ENCODE assay signal across 1 cellular context in the genomic region with DNA sequence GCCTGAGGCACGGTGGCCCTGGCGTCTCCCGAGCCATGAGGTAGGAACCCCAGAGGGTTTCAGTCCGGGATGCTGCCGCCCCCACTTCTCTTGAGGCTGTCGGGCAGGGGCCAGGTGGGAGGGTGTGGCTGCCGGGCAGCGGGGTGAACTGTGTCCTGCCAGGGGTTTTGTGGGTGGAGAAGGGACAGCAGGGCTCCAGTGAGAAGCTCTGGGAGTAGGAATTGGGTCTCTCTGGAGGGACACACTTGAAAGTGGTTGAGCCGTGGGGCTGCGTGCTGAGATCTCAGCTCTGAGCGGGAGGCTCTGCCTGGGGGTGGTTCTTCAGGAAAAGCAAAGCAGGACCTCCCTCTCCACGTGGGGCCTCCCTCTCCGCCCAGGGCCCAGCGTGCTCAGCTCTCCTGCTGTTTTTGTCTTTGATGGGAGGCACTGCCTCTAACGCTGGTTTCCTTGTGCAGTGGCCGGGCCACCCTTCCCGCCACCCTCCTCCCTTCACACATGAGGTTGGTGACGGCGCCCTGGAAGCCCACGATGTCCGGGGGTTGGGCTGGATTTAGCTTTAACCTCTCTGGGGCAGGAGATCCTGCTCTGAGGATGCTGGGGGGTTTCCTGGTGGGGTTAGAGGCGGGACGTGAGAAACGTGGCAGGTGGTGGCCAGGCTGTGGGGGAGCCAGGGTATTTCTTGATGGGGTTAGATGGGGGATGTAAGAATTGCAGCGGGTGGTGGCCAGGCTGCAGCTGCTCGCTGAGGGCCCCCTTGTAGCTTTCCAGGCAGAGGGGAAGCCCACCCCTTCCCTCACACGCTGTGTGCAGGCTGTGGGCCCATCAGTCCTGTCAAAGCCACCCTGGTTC.
TF ChIP-seq lines count a peak whose summit lies in the region.

No MANE protein-coding gene starts in this region.

TF ChIP-seq in GM12878, 131 proteins besides CTCF, POLR2A, EP300 and RAD21:
- TF ChIP-seq ZNF687 (IDR thresholded peaks at IDR 0.05) (peak; percentile 26; the same call in 1 of the 2 replicates), SUPT20H (IDR thresholded peaks at IDR 0.05; ENCODE audit: borderline replicate concordance, control insufficient read depth, low read depth, low read length) (no peak), BHLHE40 (IDR thresholded peaks at IDR 0.05; ENCODE audit: borderline replicate concordance in 1 of 2, low read depth in 2 of 2, low read length in 1 of 2) (peak; percentile 17 to 50; a peak in 2 of 4 replicates), NR2F1 (conservative IDR thresholded peaks at IDR 0.05) (0 out of 2 replicates have a peak, but pooled peaks have one; percentile 20), TCF12 (IDR thresholded peaks at IDR 0.05; ENCODE audit: low read depth, low read length) (peak; percentile 32; the same call in 1 of the 2 replicates)
- TF ChIP-seq, protein P1, sequence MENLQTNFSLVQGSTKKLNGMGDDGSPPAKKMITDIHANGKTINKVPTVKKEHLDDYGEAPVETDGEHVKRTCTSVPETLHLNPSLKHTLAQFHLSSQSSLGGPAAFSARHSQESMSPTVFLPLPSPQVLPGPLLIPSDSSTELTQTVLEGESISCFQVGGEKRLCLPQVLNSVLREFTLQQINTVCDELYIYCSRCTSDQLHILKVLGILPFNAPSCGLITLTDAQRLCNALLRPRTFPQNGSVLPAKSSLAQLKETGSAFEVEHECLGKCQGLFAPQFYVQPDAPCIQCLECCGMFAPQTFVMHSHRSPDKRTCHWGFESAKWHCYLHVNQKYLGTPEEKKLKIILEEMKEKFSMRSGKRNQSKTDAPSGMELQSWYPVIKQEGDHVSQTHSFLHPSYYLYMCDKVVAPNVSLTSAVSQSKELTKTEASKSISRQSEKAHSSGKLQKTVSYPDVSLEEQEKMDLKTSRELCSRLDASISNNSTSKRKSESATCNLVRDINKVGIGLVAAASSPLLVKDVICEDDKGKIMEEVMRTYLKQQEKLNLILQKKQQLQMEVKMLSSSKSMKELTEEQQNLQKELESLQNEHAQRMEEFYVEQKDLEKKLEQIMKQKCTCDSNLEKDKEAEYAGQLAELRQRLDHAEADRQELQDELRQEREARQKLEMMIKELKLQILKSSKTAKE (IDR thresholded peaks at IDR 0.05; ENCODE audit: low read depth, poor library complexity, severe bottlenecking): no peak
- TF ChIP-seq, protein P2, sequence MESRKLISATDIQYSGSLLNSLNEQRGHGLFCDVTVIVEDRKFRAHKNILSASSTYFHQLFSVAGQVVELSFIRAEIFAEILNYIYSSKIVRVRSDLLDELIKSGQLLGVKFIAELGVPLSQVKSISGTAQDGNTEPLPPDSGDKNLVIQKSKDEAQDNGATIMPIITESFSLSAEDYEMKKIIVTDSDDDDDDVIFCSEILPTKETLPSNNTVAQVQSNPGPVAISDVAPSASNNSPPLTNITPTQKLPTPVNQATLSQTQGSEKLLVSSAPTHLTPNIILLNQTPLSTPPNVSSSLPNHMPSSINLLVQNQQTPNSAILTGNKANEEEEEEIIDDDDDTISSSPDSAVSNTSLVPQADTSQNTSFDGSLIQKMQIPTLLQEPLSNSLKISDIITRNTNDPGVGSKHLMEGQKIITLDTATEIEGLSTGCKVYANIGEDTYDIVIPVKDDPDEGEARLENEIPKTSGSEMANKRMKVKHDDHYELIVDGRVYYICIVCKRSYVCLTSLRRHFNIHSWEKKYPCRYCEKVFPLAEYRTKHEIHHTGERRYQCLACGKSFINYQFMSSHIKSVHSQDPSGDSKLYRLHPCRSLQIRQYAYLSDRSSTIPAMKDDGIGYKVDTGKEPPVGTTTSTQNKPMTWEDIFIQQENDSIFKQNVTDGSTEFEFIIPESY (IDR thresholded peaks at IDR 0.05): peak; percentile 91
- TF ChIP-seq, protein P3, sequence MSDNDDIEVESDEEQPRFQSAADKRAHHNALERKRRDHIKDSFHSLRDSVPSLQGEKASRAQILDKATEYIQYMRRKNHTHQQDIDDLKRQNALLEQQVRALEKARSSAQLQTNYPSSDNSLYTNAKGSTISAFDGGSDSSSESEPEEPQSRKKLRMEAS (IDR thresholded peaks at IDR 0.05; ENCODE audit: low read depth, low read length): 0 out of 2 replicates have a peak, but pooled peaks have one; percentile 25
TF ChIP-seq in GM12878: peak in this region for 6.
